ENCODE assay signal across 15 cellular contexts in the genomic region with DNA sequence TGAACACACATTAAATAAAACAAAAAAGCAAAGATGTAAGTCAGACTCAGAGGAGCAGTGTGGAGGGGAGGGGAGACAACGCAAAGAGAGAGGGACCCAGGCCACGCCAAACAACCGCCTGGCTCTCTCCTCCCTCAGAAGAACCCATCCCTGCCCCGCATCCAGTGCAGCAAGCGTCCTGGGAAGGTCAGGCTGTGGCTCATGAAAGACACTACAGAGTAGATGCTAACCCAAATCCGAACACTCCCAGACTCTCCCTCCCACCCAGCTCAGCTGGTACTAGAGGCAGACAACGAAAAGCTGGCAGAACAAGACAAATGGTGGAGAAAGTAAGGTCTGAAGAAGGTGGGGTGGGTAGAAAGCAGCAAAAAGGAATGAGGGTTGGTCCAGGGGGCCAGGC. TPM values are rescaled to one million over a fixed set of nuclear protein-coding genes. Genes with fewer than 3 reads are reported as not detected.
DNase-seq lines count a peak whose midpoint lies in the region; ATAC-seq and TF ChIP-seq lines count a peak whose summit lies in the region.
"Had no signal": no experiment of that assay in that cellular context is flagged by ENCODE, and none has a peak within 500 bp of the region (broad histone marks: within the 10 kb centered on the region; RNA-seq: fewer than 3 reads in every experiment).

No MANE protein-coding gene starts in this region.

- no peak overlapping the region for H3K9ac ChIP-seq in muscle layer of colon (ENCODE audit: low read length)

- peaks cover 0 to 3% (median 0%) of the 10 kb centered on the region in 11 donors for H3K9me3 Mint-ChIP-seq in naive thymus-derived CD4-positive, alpha-beta T cell
- H3K9me3 Mint-ChIP-seq: CD8-positive, alpha-beta T cell; GM23338; H9 had no signal

- H3K4me1 Mint-ChIP-seq in naive thymus-derived CD4-positive, alpha-beta T cell: peaks cover 0 to 9% (median 4%) of the 10 kb centered on the region in 7 donors

- no TSS peak for BruUV-seq in Panc1 (replicated peaks; lab: Mats Ljungman, UMichigan)

- no peaks in the 10 kb centered on the region for H3K36me3 ChIP-seq in Panc1 (ENCODE audit: control insufficient read depth, insufficient read depth, low read length)
- H3K36me3 ChIP-seq in esophagus muscularis mucosa: no peaks in the 10 kb centered on the region
- H3K36me3 ChIP-seq in muscle layer of colon (ENCODE audit: insufficient read depth, low read length): no peaks in the 10 kb centered on the region
- no peaks in the 10 kb centered on the region for H3K36me3 ChIP-seq in thoracic aorta
- H3K36me3 ChIP-seq in naive thymus-derived CD4-positive, alpha-beta T cell (ENCODE audit: control insufficient read depth in 2 of 3, insufficient read depth in 3 of 3, low read length in 3 of 3): no peaks in the 10 kb centered on the region
- H3K36me3 ChIP-seq: BE2C had no signal

- TF ChIP-seq CTCF in Panc1 (IDR thresholded peaks at IDR 0.05) (no peak), esophagus muscularis mucosa (IDR thresholded peaks at IDR 0.05) (no peak), thoracic aorta (IDR thresholded peaks at IDR 0.05) (no peak)

- intact Hi-C loops in Panc1 (cut with micrococcal nuclease; ENCODE audit: unreplicated experiment): no loop called here
- intact Hi-C loops in esophagus muscularis mucosa (cut with DNase I): no loop called here
- intact Hi-C loops in naive thymus-derived CD4-positive, alpha-beta T cell (cut with micrococcal nuclease): no loop called here

- no peak overlapping the region for H3K27ac Mint-ChIP-seq in naive thymus-derived CD4-positive, alpha-beta T cell
- H3K27ac Mint-ChIP-seq: CD14-positive monocyte; CD8-positive, alpha-beta T cell; GM23338 had no signal

- peaks cover 2 to 17% (median 4%) of the 10 kb centered on the region in 5 donors for H3K27me3 Mint-ChIP-seq in naive thymus-derived CD4-positive, alpha-beta T cell

- DNase-seq in Panc1 (ENCODE audit: low read depth, low spot score) (no peak), esophagus muscularis mucosa (ENCODE audit: extremely low spot score) (no peak), thoracic aorta (ENCODE audit: low spot score) (no peak), AG08396 (ENCODE audit: low spot score) (no peak), erythroblast (lab: John Stamatoyannopoulos, UW) (no peak)
- DNase-seq in naive thymus-derived CD4-positive, alpha-beta T cell: no peak
- DNase-seq: BE2C; Caco-2; CD8-positive, alpha-beta T cell; DND-41; GDM1; H9 had no signal

- H3K9me3 ChIP-seq in Panc1 (ENCODE audit: control insufficient read depth, insufficient read depth, low read depth, low read length): no peaks in the 10 kb centered on the region
- H3K9me3 ChIP-seq in esophagus muscularis mucosa: no peaks in the 10 kb centered on the region
- no peaks in the 10 kb centered on the region for H3K9me3 ChIP-seq in muscle layer of colon (ENCODE audit: low read length)
- H3K9me3 ChIP-seq in thoracic aorta: no peaks in the 10 kb centered on the region
- no peaks in the 10 kb centered on the region for H3K9me3 ChIP-seq in naive thymus-derived CD4-positive, alpha-beta T cell (ENCODE audit: control insufficient read depth in 2 of 3, low read length in 3 of 3)
- H3K9me3 ChIP-seq: BE2C, Caco-2 had no signal

- POLR2A ChIA-PET in Panc1 (lab: Charles Lee): no interaction called here
- POLR2A ChIA-PET in naive thymus-derived CD4-positive, alpha-beta T cell (lab: Charles Lee): no interaction called here

- H3K4me3 ChIP-seq in Panc1 (ENCODE audit: low read depth in 2 of 2, low read length in 2 of 2) (no peak overlapping the region), esophagus muscularis mucosa (no peak overlapping the region), muscle layer of colon (ENCODE audit: low read depth in 1 of 2, low read length in 2 of 2) (no peak overlapping the region), thoracic aorta (no peak overlapping the region)
- H3K4me3 ChIP-seq in naive thymus-derived CD4-positive, alpha-beta T cell (ENCODE audit: low read length): no peak overlapping the region
- H3K4me3 ChIP-seq: GM23338 had no signal

- H3K27me3 ChIP-seq in Panc1 (ENCODE audit: control insufficient read depth, insufficient read depth, low read length) (no peaks in the 10 kb centered on the region), esophagus muscularis mucosa (no peaks in the 10 kb centered on the region), muscle layer of colon (ENCODE audit: control insufficient read depth in 1 of 2, insufficient read depth in 2 of 2, low read length in 2 of 2) (no peaks in the 10 kb centered on the region), thoracic aorta (replicated peaks; ENCODE audit: insufficient read depth) (no peaks in the 10 kb centered on the region)
- H3K27me3 ChIP-seq in naive thymus-derived CD4-positive, alpha-beta T cell (ENCODE audit: control insufficient read depth in 2 of 2, insufficient read depth in 2 of 2, low read length in 2 of 2): no peaks in the 10 kb centered on the region
- H3K27me3 ChIP-seq: BE2C had no signal

- peaks cover 35% of the 10 kb centered on the region for H3K4me1 ChIP-seq in Panc1 (ENCODE audit: control insufficient read depth, insufficient read depth, low read length)
- H3K4me1 ChIP-seq in esophagus muscularis mucosa: peaks cover 6 to 79% (median 57%) of the 10 kb centered on the region in 4 donors
- H3K4me1 ChIP-seq in muscle layer of colon (ENCODE audit: insufficient read depth, low read length): peaks cover 58% of the 10 kb centered on the region
- H3K4me1 ChIP-seq in thoracic aorta (ENCODE audit: control insufficient read depth in 1 of 2, low read depth in 2 of 2): peaks cover 21 to 60% of the 10 kb centered on the region in 2 donors
- peaks cover 0 to 1% of the 10 kb centered on the region in 2 donors for H3K4me1 ChIP-seq in naive thymus-derived CD4-positive, alpha-beta T cell (ENCODE audit: control insufficient read depth in 2 of 2, insufficient read depth in 2 of 2, low read length in 2 of 2)
- H3K4me1 ChIP-seq: Caco-2 had no signal

- no peak for TF ChIP-seq POLR2A in esophagus muscularis mucosa (IDR thresholded peaks at IDR 0.05; ENCODE audit: low read depth)
- TF ChIP-seq POLR2A in erythroblast (IDR thresholded peaks at IDR 0.05; ENCODE audit: low read length): no peak

- TF ChIP-seq EP300 in esophagus muscularis mucosa (IDR thresholded peaks at IDR 0.05): no peak

- peak overlapping the region; percentile 24; the same call in 1 of the 2 replicates for H3K27ac ChIP-seq in Panc1 (ENCODE audit: low read length)
- peak overlapping the region; percentile 25 to 91 (median 52) for H3K27ac ChIP-seq in esophagus muscularis mucosa (replicated peaks in 1 of 4)
- H3K27ac ChIP-seq in muscle layer of colon (ENCODE audit: low read depth, low read length): peak overlapping the region; percentile 37
- peak overlapping the region; percentile 40 to 44 for H3K27ac ChIP-seq in thoracic aorta
- H3K27ac ChIP-seq in naive thymus-derived CD4-positive, alpha-beta T cell (ENCODE audit: low read depth, low read length): no peak overlapping the region

- no peak overlapping the region for H3K4me3 Mint-ChIP-seq in naive thymus-derived CD4-positive, alpha-beta T cell
- H3K4me3 Mint-ChIP-seq: CD14-positive monocyte; CD8-positive, alpha-beta T cell; GM23338; H9 had no signal

- in situ Hi-C loops in Panc1 (cut with HindIII; ENCODE audit: low pct_unique_long_range_greater_than_20kb, low sequenced_read_pairs): no loop called here

- no peaks in the 10 kb centered on the region for H3K36me3 Mint-ChIP-seq in naive thymus-derived CD4-positive, alpha-beta T cell
- H3K36me3 Mint-ChIP-seq: CD14-positive monocyte; CD8-positive, alpha-beta T cell had no signal

- WGBS in esophagus muscularis mucosa: 60% methylated on average over 7 of the region's 7 CpGs

- CTCF ChIA-PET in Panc1 (lab: Charles Lee): no interaction called here
- CTCF ChIA-PET in naive thymus-derived CD4-positive, alpha-beta T cell (lab: Charles Lee): no interaction called here

- no peak for ATAC-seq in Panc1
- ATAC-seq in thoracic aorta (ENCODE audit: insufficient number of reproducible peaks, low FRiP score, low read depth): no peak
- no peak for ATAC-seq in naive thymus-derived CD4-positive, alpha-beta T cell
- ATAC-seq: CD8-positive, alpha-beta T cell; GM23338 had no signal

RNA-seq across cellular contexts. Expression of a gene that starts 39.0 kb away (rescaled TPM):
- 91.9 TPM for total RNA-seq in Panc1 (2021; ENCODE audit: unreplicated experiment)
- 75.5 TPM for polyA plus RNA-seq in Panc1 (2012; ENCODE audit: insufficient read length)
- 100 to 1,000 TPM; 146 to 300 (median 265) TPM for total RNA-seq in esophagus muscularis mucosa
- total RNA-seq in thoracic aorta: 100 to 1,000 TPM; 168 to 188 TPM
- under 1 TPM in 1 of 5 experiments, not detected in 4; 0.42 TPM for total RNA-seq in naive thymus-derived CD4-positive, alpha-beta T cell
- polyA plus RNA-seq in naive thymus-derived CD4-positive, alpha-beta T cell: not detected
- total RNA-seq: CD8-positive, alpha-beta T cell had no signal

Comparison
In these comparisons a context has a peak if more than half of its experiments do, and no peak if none do; other contexts are left out.
1. RNA of a gene that starts 39.0 kb away (total RNA-seq): 146 to 300 TPM in esophagus muscularis mucosa, 168 to 188 TPM in thoracic aorta and 91.9 TPM in Panc1 (single experiment); 0.42 TPM in naive thymus-derived CD4-positive, alpha-beta T cell; every median in the first group is over 10 times any median in the second.